ENCODE assay signal across 15 cellular contexts in the genomic region with DNA sequence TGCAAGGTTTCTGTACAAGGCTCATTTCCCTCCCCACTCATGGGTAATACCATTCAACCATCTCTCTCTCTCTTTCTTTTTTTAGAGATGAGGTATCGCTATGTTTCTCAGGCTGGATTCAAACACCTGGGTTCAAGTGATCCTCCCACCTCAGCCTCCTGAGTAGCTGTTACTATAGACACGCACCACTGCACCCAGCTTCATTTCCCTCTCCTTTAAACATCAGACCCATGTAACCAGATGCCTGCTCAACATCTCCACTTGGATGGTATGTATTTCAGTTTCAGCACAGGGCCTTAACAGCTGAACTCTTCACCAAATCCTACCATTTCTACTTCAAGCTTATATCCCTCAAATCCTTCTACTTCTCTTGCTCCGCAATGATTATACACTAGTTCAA.
DNase-seq lines count a peak whose midpoint lies in the region; ATAC-seq and TF ChIP-seq lines count a peak whose summit lies in the region.
"Had no signal": no experiment of that assay in that cellular context is flagged by ENCODE, and none has a peak within 500 bp of the region (broad histone marks: within the 10 kb centered on the region; RNA-seq: fewer than 3 reads in every experiment).

No MANE protein-coding gene starts in this region.

- H3K4me1 ChIP-seq in DND-41 (ENCODE audit: insufficient read depth, low read length) = peaks cover 98% of the 10 kb centered on the region
- peaks cover 89% of the 10 kb centered on the region for H3K4me1 ChIP-seq in KMS-11 (ENCODE audit: low read depth, poor library complexity, severe bottlenecking)

- TF ChIP-seq CTCF in DND-41 (IDR thresholded peaks at IDR 0.05; ENCODE audit: borderline replicate concordance, extremely low read depth, low read length, poor library complexity, severe bottlenecking) (no peak), GM12865 (IDR thresholded peaks at IDR 0.05; ENCODE audit: insufficient read depth, low read depth, low read length, missing control alignments) (no peak), KMS-11 (conservative IDR thresholded peaks at IDR 0.05; ENCODE audit: low read depth, low read length) (no peak), SU-DHL-6 (IDR thresholded peaks at IDR 0.05; ENCODE audit: insufficient read depth, low read length, poor library complexity, severe bottlenecking) (no peak), progenitor cell of endocrine pancreas (IDR thresholded peaks at IDR 0.05; ENCODE audit: unreplicated experiment) (no peak)

- no peaks in the 10 kb centered on the region for H3K9me3 Mint-ChIP-seq in progenitor cell of endocrine pancreas (ENCODE audit: low read depth)
- H3K9me3 Mint-ChIP-seq: H9 had no signal

- H4K20me1 ChIP-seq in DND-41 (ENCODE audit: insufficient read depth, low read length) (no peaks in the 10 kb centered on the region), KMS-11 (ENCODE audit: insufficient read depth) (no peaks in the 10 kb centered on the region), SU-DHL-6 (ENCODE audit: low read depth, low read length) (no peaks in the 10 kb centered on the region)

- no peak overlapping the region for H3K27ac Mint-ChIP-seq in progenitor cell of endocrine pancreas
- H3K27ac Mint-ChIP-seq: H9 had no signal

- no peaks in the 10 kb centered on the region for H3K4me1 Mint-ChIP-seq in progenitor cell of endocrine pancreas (ENCODE audit: low read depth)
- H3K4me1 Mint-ChIP-seq: H9 had no signal

- H3K79me2 ChIP-seq in DND-41 (ENCODE audit: insufficient read depth, low read length) = peaks cover 83% of the 10 kb centered on the region
- H3K79me2 ChIP-seq in KMS-11 (ENCODE audit: insufficient read depth, low read depth) = peaks cover 44% of the 10 kb centered on the region
- peaks cover 27% of the 10 kb centered on the region for H3K79me2 ChIP-seq in SU-DHL-6 (ENCODE audit: insufficient read depth, low read length)

- no peaks in the 10 kb centered on the region for H3K9me3 ChIP-seq in DND-41 (ENCODE audit: insufficient read depth, low read length, severe bottlenecking)
- H3K9me3 ChIP-seq in SU-DHL-6 (ENCODE audit: insufficient read depth, low read length) = no peaks in the 10 kb centered on the region

- H3K9ac ChIP-seq in DND-41 (ENCODE audit: low read depth, low read length) (peak overlapping the region; percentile 60), KMS-11 (no peak overlapping the region), SU-DHL-6 (ENCODE audit: low read length) (no peak overlapping the region)

- DNase-seq in DND-41 (peak; percentile 36), GM12865 (ENCODE audit: low read depth) (peak; percentile 18), progenitor cell of endocrine pancreas (ENCODE audit: low spot score, unreplicated experiment) (no peak), NCI-H1694 treated with DMSO at 0.1 percent for 48 hours (lab: John Stamatoyannopoulos, UW) (no peak), NCI-H526 treated with DMSO at 0.1 percent for 48 hours (lab: John Stamatoyannopoulos, UW) (no peak)
- DNase-seq: DMS79, H9, NCI-H1105, NCI-H187, NCI-H524, T1000 had no signal

- H3K27me3 Mint-ChIP-seq in progenitor cell of endocrine pancreas = no peaks in the 10 kb centered on the region

- peak overlapping the region; percentile 48 for H3K4me2 ChIP-seq in DND-41 (ENCODE audit: insufficient read depth, low read length)
- peak overlapping the region; percentile 75; the same call in 1 of the 2 replicates for H3K4me2 ChIP-seq in KMS-11
- no peak overlapping the region for H3K4me2 ChIP-seq in SU-DHL-6 (ENCODE audit: low read depth, low read length, poor library complexity, severe bottlenecking)

- H3K36me3 Mint-ChIP-seq in progenitor cell of endocrine pancreas (ENCODE audit: insufficient read depth) = peaks cover 4% of the 10 kb centered on the region

- peaks cover 46% of the 10 kb centered on the region for H3K36me3 ChIP-seq in DND-41 (ENCODE audit: insufficient read depth, low read length)
- no peaks in the 10 kb centered on the region for H3K36me3 ChIP-seq in KMS-11 (ENCODE audit: insufficient read depth)
- H3K36me3 ChIP-seq in SU-DHL-6 (ENCODE audit: low read length) = peaks cover 11% of the 10 kb centered on the region

- H2AFZ ChIP-seq in DND-41 (ENCODE audit: low read depth, low read length) (no peak overlapping the region), KMS-11 (ENCODE audit: low read depth) (no peak overlapping the region), SU-DHL-6 (ENCODE audit: low read depth, low read length, severe bottlenecking) (no peak overlapping the region)

- H3K27me3 ChIP-seq in DND-41 (ENCODE audit: insufficient read depth, low read length, poor library complexity) (no peaks in the 10 kb centered on the region), KMS-11 (ENCODE audit: insufficient read depth, low read depth) (no peaks in the 10 kb centered on the region), SU-DHL-6 (ENCODE audit: low read length) (no peaks in the 10 kb centered on the region)

- H3K4me3 Mint-ChIP-seq in progenitor cell of endocrine pancreas (ENCODE audit: low read depth) = no peak overlapping the region
- H3K4me3 Mint-ChIP-seq: H9 had no signal

- H3K9me2 ChIP-seq in SU-DHL-6 (replicated peaks; ENCODE audit: insufficient read depth, low read length) = no peaks in the 10 kb centered on the region

- H3K4me3 ChIP-seq in DND-41 (ENCODE audit: low read depth in 1 of 2, low read length in 2 of 2) = no peak overlapping the region
- no peak overlapping the region for H3K4me3 ChIP-seq in GM12865 (ENCODE audit: low read depth, low read length)
- no peak overlapping the region for H3K4me3 ChIP-seq in KMS-11 (IDR thresholded peaks at IDR 0.05; ENCODE audit: insufficient read depth, low read depth, low read length)
- H3K4me3 ChIP-seq in SU-DHL-6 (ENCODE audit: insufficient read depth, low read length, poor library complexity, severe bottlenecking) = no peak overlapping the region

- ATAC-seq in DND-41 (ENCODE audit: insufficient read depth, low read depth) = no peak
- ATAC-seq in GM18519 (IDR thresholded peaks at IDR 0.05; ENCODE audit: low FRiP score, unreplicated experiment) = no peak

- no peaks in the 10 kb centered on the region for H3F3A ChIP-seq in SU-DHL-6 (ENCODE audit: insufficient read depth)

- peak overlapping the region; percentile 97 for H3K27ac ChIP-seq in DND-41 (ENCODE audit: low read length)
- peak overlapping the region; percentile 85; the same call in 1 of the 2 replicates for H3K27ac ChIP-seq in KMS-11
- 0 out of 2 replicates have a peak overlapping the region, but pooled peaks have one; percentile 3 for H3K27ac ChIP-seq in SU-DHL-6 (ENCODE audit: low read depth, low read length)
- H3K27ac ChIP-seq: C4-2B had no signal

Comparison
In these comparisons a context has a peak if more than half of its experiments do, and no peak if none do; other contexts are left out.
1. DNase-seq: peak in DND-41 (single experiment) and GM12865 (single experiment); none in progenitor cell of endocrine pancreas (single experiment), NCI-H1694 treated with DMSO at 0.1 percent for 48 hours (single experiment) and NCI-H526 treated with DMSO at 0.1 percent for 48 hours (single experiment).
2. H3K27ac ChIP-seq: peak in every context shown above with its lines; median percentile 97 in DND-41; 85 in KMS-11; 3 in SU-DHL-6.